ENCODE assay signal across 25 cellular contexts in the genomic region with DNA sequence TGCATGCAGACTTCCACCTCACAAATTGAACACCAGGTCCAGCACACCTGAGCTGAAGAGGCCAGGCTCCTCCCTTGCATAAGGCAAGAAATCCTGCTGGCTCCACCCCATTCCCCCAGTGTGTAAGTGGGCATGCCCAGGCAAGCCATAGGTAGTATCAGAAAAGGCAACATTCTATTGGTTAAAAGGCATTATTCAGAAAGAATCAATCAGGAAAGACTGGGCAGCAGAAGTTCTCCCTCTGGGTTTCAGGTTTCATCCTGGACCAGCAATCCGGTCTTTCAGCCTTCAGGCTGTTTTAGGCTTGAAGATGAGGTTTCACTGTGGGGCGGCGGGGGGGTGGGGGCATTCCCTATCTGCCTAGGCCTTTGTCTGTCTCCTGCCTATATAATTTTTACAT. TPM values are rescaled to one million over a fixed set of nuclear protein-coding genes. Genes with fewer than 3 reads are reported as not detected.
DNase-seq lines count a peak whose midpoint lies in the region; ATAC-seq and TF ChIP-seq lines count a peak whose summit lies in the region.
"Had no signal": no experiment of that assay in that cellular context is flagged by ENCODE, and none has a peak within 500 bp of the region (broad histone marks: within the 10 kb centered on the region; RNA-seq: fewer than 3 reads in every experiment).

No MANE protein-coding gene starts in this region.

- H3K9ac ChIP-seq in HUES64 (ENCODE audit: low read depth, low read length): no peak overlapping the region
- no peak overlapping the region for H3K9ac ChIP-seq in PC-3 (ENCODE audit: low read length)

- no peaks in the 10 kb centered on the region for H3K9me2 ChIP-seq in PC-3 (replicated peaks; ENCODE audit: low read length)

- H3K27me3 ChIP-seq in HUES64 (ENCODE audit: insufficient read depth, low read length) (no peaks in the 10 kb centered on the region), PC-3 (ENCODE audit: low read length) (no peaks in the 10 kb centered on the region), upper lobe of right lung (no peaks in the 10 kb centered on the region), upper lobe of left lung (no peaks in the 10 kb centered on the region)

- no peaks in the 10 kb centered on the region for H3K36me3 Mint-ChIP-seq in Calu3 (ENCODE audit: insufficient read depth, unreplicated experiment)
- no peaks in the 10 kb centered on the region for H3K36me3 Mint-ChIP-seq in glutamatergic neuron (ENCODE audit: unreplicated experiment)
- H3K36me3 Mint-ChIP-seq: CD14-positive monocyte, T-cell had no signal

- TF ChIP-seq CTCF in Calu3 (IDR thresholded peaks at IDR 0.05; ENCODE audit: unreplicated experiment): no peak
- TF ChIP-seq CTCF in PC-3 (conservative IDR thresholded peaks at IDR 0.05; ENCODE audit: low read depth, low read length): no peak
- TF ChIP-seq CTCF in glutamatergic neuron (IDR thresholded peaks at IDR 0.05; ENCODE audit: partially characterized antibody, unreplicated experiment): no peak
- no peak for TF ChIP-seq CTCF in upper lobe of right lung (IDR thresholded peaks at IDR 0.05)
- no peak for TF ChIP-seq CTCF in upper lobe of left lung (IDR thresholded peaks at IDR 0.05)

- H3K4me3 Mint-ChIP-seq in Calu3 (ENCODE audit: low read depth, unreplicated experiment) (no peak overlapping the region), glutamatergic neuron (ENCODE audit: unreplicated experiment) (no peak overlapping the region)
- H3K4me3 Mint-ChIP-seq: activated CD4-positive, alpha-beta T cell treated with anti-CD3 and anti-CD28 coated beads, Interleukin-2, amount 10 ng/mL, durations not matched to agents 7 days and 5 days; activated naive CD8-positive, alpha-beta T cell treated with anti-CD3 and anti-CD28 coated beads, Interleukin-2, amount 50 U/mL, for 24 hours; CD14-positive monocyte; T-cell had no signal

- no peaks in the 10 kb centered on the region for H4K20me1 ChIP-seq in PC-3 (ENCODE audit: low read length)

- 88% methylated on average over 2 of the region's 3 CpGs for WGBS in HUES64
- 56 to 79% methylated on average over 3 of the region's 3 CpGs for WGBS in upper lobe of left lung, 2 donors

- DNase-seq in Calu3 (peak; percentile 8), PC-3 (peak; percentile 6), glutamatergic neuron (peak; percentile 19), middle frontal gyrus (ENCODE audit: extremely low spot score, low spot score) (no peak), upper lobe of right lung (no peak), upper lobe of left lung (no peak)
- DNase-seq: activated CD4-positive, alpha-beta T cell treated with anti-CD3 and anti-CD28 coated beads, Interleukin-2, amount 10 ng/mL, durations not matched to agents 7 days and 5 days; activated CD8-positive, alpha-beta memory T cell treated with anti-CD3 and anti-CD28 coated beads, Interleukin-2, amount 50 U/mL, for 48 hours; activated effector memory CD4-positive, alpha-beta T cell treated with Interleukin-2 at 50 U/mL for 16 hours; activated naive CD8-positive, alpha-beta T cell treated with anti-CD3 and anti-CD28 coated beads, Interleukin-2, amount 50 U/mL, for 24 hours; left ventricle myocardium superior; NCI-H1417 treated with DMSO at 0.1 percent for 48 hours; NCI-H226; nucleus accumbens; SHP77 treated with DMSO at 0.1 percent for 48 hours; stimulated activated CD8-positive, alpha-beta memory T cell treated with anti-CD3 and anti-CD28 coated beads, Interleukin-4, amount 100 ng/mL, for 48 hours; substantia nigra; T-cell had no signal

- no peak for TF ChIP-seq POLR2A in upper lobe of left lung (IDR thresholded peaks at IDR 0.05)

- H3K4me1 ChIP-seq in HUES64 (ENCODE audit: insufficient read depth, low read length) (peaks cover 11% of the 10 kb centered on the region), PC-3 (ENCODE audit: insufficient read depth, low read length) (no peaks in the 10 kb centered on the region), upper lobe of right lung (no peaks in the 10 kb centered on the region), upper lobe of left lung (no peaks in the 10 kb centered on the region)

- H2AFZ ChIP-seq in PC-3 (ENCODE audit: low read length): no peak overlapping the region

- CTCF ChIA-PET in Calu3 (lab: Charles Lee): interaction anchor here (0.8 kb wide), 1 partner anchor 163 kb away, joined by 3 read pairs; no protein-coding TSS in a partner anchor
- CTCF ChIA-PET in PC-3 (lab: Charles Lee): no interaction called here

- H3K36me3 ChIP-seq in HUES64 (ENCODE audit: insufficient read depth, low read length) (no peaks in the 10 kb centered on the region), PC-3 (ENCODE audit: low read depth, low read length) (no peaks in the 10 kb centered on the region), upper lobe of right lung (no peaks in the 10 kb centered on the region), upper lobe of left lung (no peaks in the 10 kb centered on the region)

- H3K27ac ChIP-seq in HUES64 (ENCODE audit: low read depth, low read length) (peak overlapping the region; percentile 12; the same call in 1 of the 2 replicates), PC-3 (ENCODE audit: low read length) (no peak overlapping the region), upper lobe of right lung (no peak overlapping the region), upper lobe of left lung (no peak overlapping the region)

- no peak overlapping the region for H3K4me2 ChIP-seq in PC-3 (ENCODE audit: low read length)

- no peaks in the 10 kb centered on the region for H3K79me2 ChIP-seq in PC-3 (ENCODE audit: low read length)

- peaks cover 10% of the 10 kb centered on the region; the same call in 1 of the 2 replicates for H3K9me3 ChIP-seq in HUES64 (ENCODE audit: insufficient read depth, low read depth, low read length)
- no peaks in the 10 kb centered on the region for H3K9me3 ChIP-seq in PC-3 (ENCODE audit: low read length)
- H3K9me3 ChIP-seq in upper lobe of right lung: no peaks in the 10 kb centered on the region
- H3K9me3 ChIP-seq in upper lobe of left lung: no peaks in the 10 kb centered on the region

- BruUV-seq in Calu3 (replicated peaks; lab: Mats Ljungman, UMichigan) (no TSS peak), PC-3 (replicated peaks; lab: Mats Ljungman, UMichigan) (no TSS peak)

- H3K4me1 Mint-ChIP-seq in Calu3 (ENCODE audit: low read depth, unreplicated experiment) (no peaks in the 10 kb centered on the region), glutamatergic neuron (ENCODE audit: low read depth, unreplicated experiment) (no peaks in the 10 kb centered on the region)
- H3K4me1 Mint-ChIP-seq: activated CD4-positive, alpha-beta T cell treated with anti-CD3 and anti-CD28 coated beads, Interleukin-2, amount 10 ng/mL, durations not matched to agents 7 days and 5 days; activated naive CD8-positive, alpha-beta T cell treated with anti-CD3 and anti-CD28 coated beads, Interleukin-2, amount 50 U/mL, for 24 hours; CD14-positive monocyte; T-cell had no signal

- H3K9me3 Mint-ChIP-seq in Calu3 (ENCODE audit: low read depth, unreplicated experiment) (peaks cover 4% of the 10 kb centered on the region), glutamatergic neuron (ENCODE audit: unreplicated experiment) (peaks cover 1% of the 10 kb centered on the region)
- H3K9me3 Mint-ChIP-seq: activated CD4-positive, alpha-beta T cell treated with anti-CD3 and anti-CD28 coated beads, Interleukin-2, amount 10 ng/mL, durations not matched to agents 7 days and 5 days; activated naive CD8-positive, alpha-beta T cell treated with anti-CD3 and anti-CD28 coated beads, Interleukin-2, amount 50 U/mL, for 24 hours had no signal

- intact Hi-C loops in Calu3 (cut with micrococcal nuclease; ENCODE audit: unreplicated experiment): no loop called here
- intact Hi-C loops in PC-3 (cut with micrococcal nuclease): no loop called here
- intact Hi-C loops in upper lobe of right lung (cut with DNase I): no loop called here

- H3K27ac Mint-ChIP-seq in Calu3 (ENCODE audit: unreplicated experiment) (no peak overlapping the region), glutamatergic neuron (ENCODE audit: unreplicated experiment) (no peak overlapping the region)
- H3K27ac Mint-ChIP-seq: activated CD4-positive, alpha-beta T cell treated with anti-CD3 and anti-CD28 coated beads, Interleukin-2, amount 10 ng/mL, durations not matched to agents 7 days and 5 days; activated naive CD8-positive, alpha-beta T cell treated with anti-CD3 and anti-CD28 coated beads, Interleukin-2, amount 50 U/mL, for 24 hours; CD14-positive monocyte; T-cell had no signal

- no peak for TF ChIP-seq EP300 in upper lobe of left lung (IDR thresholded peaks at IDR 0.05)

- H3K27me3 Mint-ChIP-seq in Calu3 (ENCODE audit: unreplicated experiment) (no peaks in the 10 kb centered on the region), glutamatergic neuron (ENCODE audit: unreplicated experiment) (no peaks in the 10 kb centered on the region)
- H3K27me3 Mint-ChIP-seq: activated CD4-positive, alpha-beta T cell treated with anti-CD3 and anti-CD28 coated beads, Interleukin-2, amount 10 ng/mL, durations not matched to agents 7 days and 5 days; activated naive CD8-positive, alpha-beta T cell treated with anti-CD3 and anti-CD28 coated beads, Interleukin-2, amount 50 U/mL, for 24 hours; T-cell had no signal

- H3K4me3 ChIP-seq in HUES64 (ENCODE audit: low read length) (no peak overlapping the region), PC-3 (ENCODE audit: low read length) (no peak overlapping the region), upper lobe of right lung (no peak overlapping the region), upper lobe of left lung (no peak overlapping the region)

- no peak for ATAC-seq in PC-3
- ATAC-seq in upper lobe of right lung: no peak
- no peak for ATAC-seq in HG03378 (IDR thresholded peaks at IDR 0.05; ENCODE audit: unreplicated experiment)
- ATAC-seq in upper lobe of left lung (ENCODE audit: low FRiP score in 2 of 2): no peak
- ATAC-seq: activated naive CD8-positive, alpha-beta T cell treated with anti-CD3 and anti-CD28 coated beads, Interleukin-2, amount 50 U/mL, for 24 hours; left ventricle myocardium superior; T-cell had no signal

- no peaks in the 10 kb centered on the region for H3F3A ChIP-seq in PC-3 (ENCODE audit: low read length, unreplicated experiment)

- POLR2A ChIA-PET in PC-3 (lab: Charles Lee; ENCODE audit: unreplicated experiment): no interaction called here

RNA-seq across cellular contexts. Expression of gene LHX8, which starts 42.0 kb away (rescaled TPM):
- total RNA-seq in Calu3 (2022): not detected in 2 replicates
- 0.30 TPM for polyA plus RNA-seq in HUES64 (2013, experiment 1 of 2)
- polyA plus RNA-seq in HUES64 (2013, experiment 2 of 2): 0.25 TPM
- total RNA-seq in PC-3 (2014; rRNA removed): not detected in 2 replicates
- total RNA-seq in glutamatergic neuron (ENCODE audit: unreplicated experiment): not detected
- total RNA-seq in upper lobe of right lung: not detected
- total RNA-seq in upper lobe of left lung: not detected
- total RNA-seq: activated CD4-positive, alpha-beta T cell treated with anti-CD3 and anti-CD28 coated beads, Interleukin-2, amount 10 ng/mL, durations not matched to agents 7 days and 5 days; epithelial cell of proximal tubule; HT-29; left ventricle myocardium superior; LHCN-M2; T-cell had no signal
- polyA plus RNA-seq: AG04450, CD14-positive monocyte had no signal

Comparison
In these comparisons a context has a peak if more than half of its experiments do, and no peak if none do; other contexts are left out.
1. DNase-seq: peak in Calu3 (single experiment), PC-3 (single experiment) and glutamatergic neuron (single experiment); none in middle frontal gyrus (single experiment), upper lobe of right lung (single experiment) and upper lobe of left lung (0 of 2).